Comparison of ENCODE assay signal across 15 cellular contexts in genomic region chr3:64203969-64204632, GRCh38.
"Had no signal": no experiment of that assay in that cellular context is flagged by ENCODE, and none has a peak within 500 bp of the region (broad histone marks: within the 10 kb centered on the region; RNA-seq: fewer than 3 reads in every experiment).

No MANE protein-coding gene starts in this region.

- H3K4me3 ChIP-seq: neural progenitor cell, ovary, tibial nerve, uterus had no signal

- H3K9ac ChIP-seq: neural progenitor cell had no signal

- H3K9me3 Mint-ChIP-seq: activated naive CD4-positive, alpha-beta T cell treated with anti-CD3 and anti-CD28 coated beads for 36 hours; activated naive CD8-positive, alpha-beta T cell treated with anti-CD3 and anti-CD28 coated beads, Interleukin-2, amount 50 U/mL, for 24 hours had no signal

- ATAC-seq: activated naive CD8-positive, alpha-beta T cell treated with anti-CD3 and anti-CD28 coated beads, Interleukin-2, amount 50 U/mL, for 24 hours; stimulated activated effector memory CD8-positive, alpha-beta T cell treated with anti-CD3 and anti-CD28 coated beads, Interleukin-12 subunit alpha, Interleukin-12 subunit beta, amount 100 ng/mL, for 72 hours had no signal

- H3K27me3 ChIP-seq: neural progenitor cell, ovary, tibial nerve, uterus had no signal

- H3K27me3 Mint-ChIP-seq: activated naive CD8-positive, alpha-beta T cell treated with anti-CD3 and anti-CD28 coated beads, Interleukin-2, amount 50 U/mL, for 24 hours had no signal

- H3K4me1 Mint-ChIP-seq: activated naive CD8-positive, alpha-beta T cell treated with anti-CD3 and anti-CD28 coated beads, Interleukin-2, amount 50 U/mL, for 24 hours; stimulated activated effector memory CD8-positive, alpha-beta T cell treated with anti-CD3 and anti-CD28 coated beads, Interleukin-12 subunit alpha, Interleukin-12 subunit beta, amount 100 ng/mL, for 72 hours had no signal

- H3K4me3 Mint-ChIP-seq: activated naive CD4-positive, alpha-beta T cell treated with anti-CD3 and anti-CD28 coated beads for 36 hours; activated naive CD8-positive, alpha-beta T cell treated with anti-CD3 and anti-CD28 coated beads, Interleukin-2, amount 50 U/mL, for 24 hours; neural progenitor cell; stimulated activated effector memory CD8-positive, alpha-beta T cell treated with anti-CD3 and anti-CD28 coated beads, Interleukin-12 subunit alpha, Interleukin-12 subunit beta, amount 100 ng/mL, for 72 hours had no signal

- H3K27ac ChIP-seq: neural progenitor cell, ovary, tibial nerve, VCaP had no signal

- H3K9me3 ChIP-seq: ovary, tibial nerve, uterus had no signal

- H3K36me3 ChIP-seq: neural progenitor cell, ovary, tibial nerve, uterus had no signal

- H3K27ac Mint-ChIP-seq: activated naive CD4-positive, alpha-beta T cell treated with anti-CD3 and anti-CD28 coated beads for 36 hours; activated naive CD8-positive, alpha-beta T cell treated with anti-CD3 and anti-CD28 coated beads, Interleukin-2, amount 50 U/mL, for 24 hours; neural progenitor cell; stimulated activated effector memory CD8-positive, alpha-beta T cell treated with anti-CD3 and anti-CD28 coated beads, Interleukin-12 subunit alpha, Interleukin-12 subunit beta, amount 100 ng/mL, for 72 hours had no signal

- H3K36me3 Mint-ChIP-seq: neural progenitor cell; stimulated activated effector memory CD8-positive, alpha-beta T cell treated with anti-CD3 and anti-CD28 coated beads, Interleukin-12 subunit alpha, Interleukin-12 subunit beta, amount 100 ng/mL, for 72 hours had no signal

- DNase-seq: activated CD4-positive, alpha-beta T cell treated with anti-CD3 and anti-CD28 coated beads for 1 hour; activated CD4-positive, alpha-beta T cell treated with anti-CD3 and anti-CD28 coated beads, Interleukin-2, amount 50 U/mL, for 4 hours; activated naive CD4-positive, alpha-beta T cell treated with anti-CD3 and anti-CD28 coated beads for 36 hours; activated naive CD8-positive, alpha-beta T cell treated with anti-CD3 and anti-CD28 coated beads, Interleukin-2, amount 50 U/mL, for 24 hours; activated T-cell treated with anti-CD3 and anti-CD28 coated beads for 4 hours; aorta; kidney; ovary; retina; T-helper 1 cell; uterus had no signal
